ENCODE assay signal across 6 cellular contexts in the genomic region with DNA sequence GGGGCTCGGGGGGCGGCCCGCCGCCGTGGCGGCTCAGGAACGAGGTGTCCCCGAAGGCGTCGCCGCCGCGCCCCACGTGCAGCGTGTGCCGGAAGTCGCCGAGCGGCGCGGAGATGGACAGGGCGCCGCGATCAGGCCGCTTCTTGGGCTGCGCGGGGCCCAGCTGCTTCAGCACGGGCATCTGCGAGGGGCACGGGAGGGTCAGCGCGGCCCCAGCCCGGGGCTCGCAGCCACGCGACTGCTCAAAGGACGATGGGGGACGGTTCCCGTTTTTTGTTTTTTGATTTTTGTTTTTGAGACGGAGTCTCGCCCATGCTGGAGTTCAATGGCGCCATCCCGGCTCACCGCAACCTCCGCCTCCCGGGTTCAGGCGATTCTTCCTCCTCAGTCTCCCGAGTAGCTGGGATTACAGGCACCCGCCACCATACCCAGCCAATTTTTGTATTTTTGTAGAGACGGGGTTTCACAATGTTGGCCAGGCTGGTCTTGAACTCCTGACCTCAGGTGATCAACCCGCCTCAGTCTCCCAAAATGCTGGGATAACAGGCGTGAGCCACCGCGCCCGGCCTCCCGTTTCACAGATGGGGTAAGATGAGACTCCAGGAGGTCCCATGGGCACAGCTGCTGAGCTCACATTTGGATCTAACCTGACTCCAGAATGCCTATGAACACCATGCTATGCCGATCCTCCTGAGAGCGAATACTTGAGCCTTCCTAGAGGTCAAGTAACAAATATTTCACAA. TPM values are rescaled to one million over a fixed set of nuclear protein-coding genes. Genes with fewer than 3 reads are reported as not detected.
DNase-seq lines count a peak whose midpoint lies in the region; ATAC-seq and TF ChIP-seq lines count a peak whose summit lies in the region.

No MANE protein-coding gene starts in this region.

- H3K27me3 ChIP-seq in HUES6 (ENCODE audit: control insufficient read depth, insufficient read depth, low read length) (peaks cover 26% of the 10 kb centered on the region), body of pancreas (no peaks in the 10 kb centered on the region)

- H3K9ac ChIP-seq in HUES6 (ENCODE audit: low read length), result no peak overlapping the region

- H3K36me3 ChIP-seq in HUES6 (ENCODE audit: control insufficient read depth, insufficient read depth, low read length) (peaks cover 14% of the 10 kb centered on the region), body of pancreas (replicated peaks in 1 of 2; ENCODE audit: insufficient read depth in 1 of 2, low read depth in 2 of 2) (peaks cover 0 to 4% of the 10 kb centered on the region in 2 donors)

- intact Hi-C loops in body of pancreas (cut with DNase I) (no loop called here), posterior vena cava (cut with DNase I) (loop anchor here in 1 of 2 donors (5.0 kb wide), 1 partner anchor 1137 kb away; a partner anchor contains a TSS)

- no peak for DNase-seq in body of pancreas
- peak; percentile 80 for DNase-seq in posterior vena cava (ENCODE audit: low spot score)
- DNase-seq in SHP77 (lab: John Stamatoyannopoulos, UW), result no peak

- ATAC-seq in body of pancreas (no peak), GM18858 (IDR thresholded peaks at IDR 0.05; ENCODE audit: unreplicated experiment) (no peak), HG03045 (IDR thresholded peaks at IDR 0.05; ENCODE audit: unreplicated experiment) (no peak)

- H3K9me3 ChIP-seq in HUES6 (ENCODE audit: control insufficient read depth, insufficient read depth, low read depth, low read length) (no peaks in the 10 kb centered on the region), body of pancreas (no peaks in the 10 kb centered on the region)

- H3K27ac ChIP-seq in HUES6 (ENCODE audit: low read depth, low read length), result no peak overlapping the region
- peak overlapping the region in 3 of 4 donors; percentile 97 to 99 (median 98) for H3K27ac ChIP-seq in body of pancreas

- no peak for TF ChIP-seq POLR2A in body of pancreas (IDR thresholded peaks at IDR 0.05)

- TF ChIP-seq CTCF in body of pancreas (IDR thresholded peaks at IDR 0.05), result no peak

- H3K4me3 ChIP-seq in HUES6 (ENCODE audit: low read depth, low read length) (0 out of 2 replicates have a peak overlapping the region, but pooled peaks have one; percentile 25), body of pancreas (no peak overlapping the region)

- H3K4me1 ChIP-seq in HUES6 (ENCODE audit: control insufficient read depth, insufficient read depth, low read length) (peaks cover 11% of the 10 kb centered on the region), body of pancreas (peaks cover 88% of the 10 kb centered on the region)

- WGBS in body of pancreas, 2 donors, result 70 to 97% methylated on average over 15 to 46 of the region's 58 CpGs

RNA-seq across cellular contexts. Expression of a gene that starts 2.0 kb away (rescaled TPM):
- total RNA-seq in body of pancreas (10 to 100 TPM; 21.8 to 25.7 TPM), posterior vena cava (1 to 10 TPM; 4.2 to 5.1 TPM)

RNA-seq across cellular contexts. Expression of a gene that starts 7.6 kb away (rescaled TPM):
- total RNA-seq in body of pancreas (10 to 100 TPM; 18.2 to 92.9 TPM), posterior vena cava (10 to 100 TPM; 24.8 to 25.7 TPM)

RNA-seq across cellular contexts. Expression of a gene that starts 16.5 kb away (rescaled TPM):
- total RNA-seq in body of pancreas (100 to 1,000 TPM; 182 to 290 TPM), posterior vena cava (100 to 1,000 TPM; 113 to 140 TPM)

RNA-seq across cellular contexts. Expression of a gene that starts 37.1 kb away (rescaled TPM):
- not detected for total RNA-seq in body of pancreas
- not detected for total RNA-seq in posterior vena cava

RNA-seq across cellular contexts. Expression of a gene that starts 50.3 kb away (rescaled TPM):
- total RNA-seq in body of pancreas (10 to 100 TPM; 20.5 to 88.7 TPM), posterior vena cava (1 to 10 TPM in 1 of 2 donors, under 1 TPM in 1; 0.60 to 1.4 TPM)
